Comparison of ENCODE assay signal across 10 cellular contexts in genomic region chr13:64723735-64724134, GRCh38.
DNase-seq lines count a peak whose midpoint lies in the region; ATAC-seq, FAIRE-seq and TF ChIP-seq lines count a peak whose summit lies in the region.
"Had no signal": no experiment of that assay in that cellular context is flagged by ENCODE, and none has a peak within 500 bp of the region (broad histone marks: within the 10 kb centered on the region; RNA-seq: fewer than 3 reads in every experiment).

No MANE protein-coding gene starts in this region.

- H3K4me1 ChIP-seq in HepG2 (ENCODE audit: insufficient read depth, low read length), result no peaks in the 10 kb centered on the region

- H4K20me1 ChIP-seq in HepG2 (ENCODE audit: insufficient read depth, low read length), result no peaks in the 10 kb centered on the region

- ATAC-seq in HepG2 (peak; percentile 73), HG02610 (IDR thresholded peaks at IDR 0.05; ENCODE audit: unreplicated experiment) (no peak)

- in situ Hi-C loops in brain microvascular endothelial cell (cut with HindIII; ENCODE audit: low pct_ligation_motif_present, low sequenced_read_pairs), result no loop called here
- in situ Hi-C loops in HepG2 (cut with HindIII; ENCODE audit: extremely low pct_ligation_motif_present, low pct_unique_long_range_greater_than_20kb), result no loop called here

- H3K36me3 ChIP-seq in brain microvascular endothelial cell (replicated peaks) (no peaks in the 10 kb centered on the region), HepG2 (replicated peaks in 1 of 2; ENCODE audit: control insufficient read depth in 1 of 2, insufficient read depth in 2 of 2, low read length in 2 of 2) (no peaks in the 10 kb centered on the region)

- TF ChIP-seq RAD21 in Ishikawa (IDR thresholded peaks at IDR 0.05; ENCODE audit: low read depth), result no peak
- TF ChIP-seq RAD21 in HepG2 (CRISPR knock-in tag; IDR thresholded peaks at IDR 0.05), result no peak

- FAIRE-seq in HepG2 (lab: Jason Lieb, UNC), result no peak

- TF ChIP-seq CTCF in brain microvascular endothelial cell (IDR thresholded peaks at IDR 0.05; ENCODE audit: low read depth, low read length, missing control alignments) (no peak), HepG2 (CRISPR knock-in tag; IDR thresholded peaks at IDR 0.05) (no peak)

- H3K27me3 Mint-ChIP-seq in activated T-helper 1 cell treated with anti-CD3 and anti-CD28 coated beads, Interleukin-12 subunit alpha, Interleukin-12 subunit beta, Interleukin-2, Interleukin-4 antibody, amounts not matched to agents 30 ng/mL and 10 ng/mL and 1 ng/mL, durations not matched to agents 14 hours and 24 hours and 36 hours (ENCODE audit: insufficient read depth), result no peaks in the 10 kb centered on the region

- no peaks in the 10 kb centered on the region for H3K4me1 Mint-ChIP-seq in activated T-helper 1 cell treated with anti-CD3 and anti-CD28 coated beads, Interleukin-12 subunit alpha, Interleukin-12 subunit beta, Interleukin-2, Interleukin-4 antibody, amounts not matched to agents 30 ng/mL and 10 ng/mL and 1 ng/mL, durations not matched to agents 14 hours and 24 hours and 36 hours (ENCODE audit: low read depth)

- no peaks in the 10 kb centered on the region for H3K36me3 Mint-ChIP-seq in activated T-helper 1 cell treated with anti-CD3 and anti-CD28 coated beads, Interleukin-12 subunit alpha, Interleukin-12 subunit beta, Interleukin-2, Interleukin-4 antibody, amounts not matched to agents 30 ng/mL and 10 ng/mL and 1 ng/mL, durations not matched to agents 14 hours and 24 hours and 36 hours (ENCODE audit: low read depth)

- H3K27ac ChIP-seq in brain microvascular endothelial cell (no peak overlapping the region), HepG2 (ENCODE audit: extremely low read length, insufficient read depth, low read length) (no peak overlapping the region)

- no peak overlapping the region for H3K9ac ChIP-seq in HepG2 (ENCODE audit: insufficient read depth, low read depth, low read length)

- intact Hi-C loops in HepG2 (cut with micrococcal nuclease; ENCODE audit: unreplicated experiment), result no loop called here
- intact Hi-C loops in activated T-helper 1 cell treated with anti-CD3 and anti-CD28 coated beads, Interleukin-12 subunit alpha, Interleukin-12 subunit beta, Interleukin-2, Interleukin-4 antibody, amounts not matched to agents 30 ng/mL and 10 ng/mL and 1 ng/mL, durations not matched to agents 14 hours and 24 hours and 36 hours (cut with micrococcal nuclease), result no loop called here

- no peak overlapping the region for H3K4me2 ChIP-seq in HepG2 (ENCODE audit: low read depth, low read length)

- TF ChIP-seq POLR2A in HepG2 (IDR thresholded peaks at IDR 0.05; ENCODE audit: insufficient read depth in 1 of 2, low read depth in 2 of 2, low read length in 2 of 2), result no peak

- BruUV-seq in HepG2 (replicated peaks; lab: Mats Ljungman, UMichigan), result no TSS peak

- no peaks in the 10 kb centered on the region for H3K9me3 ChIP-seq in HepG2 (ENCODE audit: low read length)

- peaks cover 14% of the 10 kb centered on the region for H3K9me3 Mint-ChIP-seq in activated T-helper 1 cell treated with anti-CD3 and anti-CD28 coated beads, Interleukin-12 subunit alpha, Interleukin-12 subunit beta, Interleukin-2, Interleukin-4 antibody, amounts not matched to agents 30 ng/mL and 10 ng/mL and 1 ng/mL, durations not matched to agents 14 hours and 24 hours and 36 hours

- CTCF ChIA-PET in HepG2 (lab: Yijun Ruan, JAX; ENCODE audit: low intra/inter-chr PET ratio, low total read pairs), result no interaction called here

- H3K4me3 Mint-ChIP-seq in activated T-helper 1 cell treated with anti-CD3 and anti-CD28 coated beads, Interleukin-12 subunit alpha, Interleukin-12 subunit beta, Interleukin-2, Interleukin-4 antibody, amounts not matched to agents 30 ng/mL and 10 ng/mL and 1 ng/mL, durations not matched to agents 14 hours and 24 hours and 36 hours, result no peak overlapping the region

- DNase-seq in AG20443 (ENCODE audit: low spot score), result peak; percentile 73
- peak; percentile 93 for DNase-seq in brain microvascular endothelial cell
- peak; percentile 62 for DNase-seq in HepG2 (ENCODE audit: low spot score)
- DNase-seq in effector CD4-positive, alpha-beta T cell, result no peak
- no peak for DNase-seq in activated T-helper 1 cell treated with anti-CD3 and anti-CD28 coated beads, Interleukin-12 subunit alpha, Interleukin-12 subunit beta, Interleukin-2, Interleukin-4 antibody, amounts not matched to agents 30 ng/mL and 10 ng/mL and 1 ng/mL, durations not matched to agents 14 hours and 24 hours and 36 hours (ENCODE audit: low spot score)
- no peak for DNase-seq in KG1 (lab: John Stamatoyannopoulos, UW)
- DNase-seq: NCI-H446 treated with DMSO at 0.1 percent for 48 hours; stimulated activated CD4-positive, alpha-beta T cell treated with anti-CD3 and anti-CD28 coated beads, Interleukin-15, amount 100 ng/mL, for 24 hours had no signal

- POLR2A ChIA-PET in HepG2 (lab: Yijun Ruan, JAX), result no interaction called here

- H3K27me3 ChIP-seq in brain microvascular endothelial cell (replicated peaks) (no peaks in the 10 kb centered on the region), HepG2 (ENCODE audit: control insufficient read depth in 1 of 2, insufficient read depth in 2 of 2, low read length in 2 of 2) (no peaks in the 10 kb centered on the region)

- TF ChIP-seq EP300 in Ishikawa (IDR thresholded peaks at IDR 0.05; ENCODE audit: borderline replicate concordance), result peak; percentile 65; the same call in 1 of the 2 replicates
- no peak for TF ChIP-seq EP300 in HepG2 (IDR thresholded peaks at IDR 0.05; ENCODE audit: low read depth in 2 of 2, low read length in 2 of 2)
- TF ChIP-seq EP300 in HepG2 (CRISPR knock-in tag; IDR thresholded peaks at IDR 0.05; ENCODE audit: borderline replicate concordance), result no peak

- WGBS in HepG2 (ENCODE audit: low lambda C conversion rate), result 0% methylated on average over 2 of the region's 2 CpGs

- H3K79me2 ChIP-seq in HepG2 (ENCODE audit: insufficient read depth, low read length), result no peaks in the 10 kb centered on the region

- H3K27ac Mint-ChIP-seq in activated T-helper 1 cell treated with anti-CD3 and anti-CD28 coated beads, Interleukin-12 subunit alpha, Interleukin-12 subunit beta, Interleukin-2, Interleukin-4 antibody, amounts not matched to agents 30 ng/mL and 10 ng/mL and 1 ng/mL, durations not matched to agents 14 hours and 24 hours and 36 hours, result no peak overlapping the region

- H2AFZ ChIP-seq in HepG2 (ENCODE audit: low read length), result no peak overlapping the region

- H3K4me3 ChIP-seq in brain microvascular endothelial cell (ENCODE audit: low read depth, low read length), result no peak overlapping the region
- H3K4me3 ChIP-seq in HepG2 (replicated peaks in 1 of 3; ENCODE audit: insufficient read depth in 1 of 3, low read depth in 2 of 3, low read length in 3 of 3), result no peak overlapping the region

TF ChIP-seq in Ishikawa, 13 proteins besides CTCF, POLR2A, EP300 and RAD21:
- TF ChIP-seq MAX (IDR thresholded peaks at IDR 0.05) (no peak), TEAD4 (IDR thresholded peaks at IDR 0.05) (peak; percentile 92), FOXM1 (IDR thresholded peaks at IDR 0.05; ENCODE audit: borderline replicate concordance, low read depth) (peak; percentile 46; the same call in 1 of the 2 replicates), ZBTB7A (IDR thresholded peaks at IDR 0.05; ENCODE audit: low read depth) (no peak), CEBPB (IDR thresholded peaks at IDR 0.05) (0 out of 2 replicates have a peak, but pooled peaks have one; percentile 41), TCF12 (IDR thresholded peaks at IDR 0.05; ENCODE audit: low read depth) (peak; percentile 46; the same call in 1 of the 2 replicates)

TF ChIP-seq in HepG2, 621 proteins besides CTCF, POLR2A, EP300 and RAD21 (continues in another document):
- TF ChIP-seq AHR (CRISPR knock-in tag; IDR thresholded peaks at IDR 0.05) (no peak), PRDM15 (CRISPR knock-in tag; IDR thresholded peaks at IDR 0.05) (no peak), HDAC6 (IDR thresholded peaks at IDR 0.05; ENCODE audit: low read depth, low read length) (no peak), ZSCAN12 (CRISPR knock-in tag; IDR thresholded peaks at IDR 0.05) (no peak), NRL (CRISPR knock-in tag; IDR thresholded peaks at IDR 0.05; ENCODE audit: borderline replicate concordance) (no peak), RBM39 (IDR thresholded peaks at IDR 0.05; ENCODE audit: low read depth, low read length, poor library complexity, severe bottlenecking) (no peak)

Comparison
In these comparisons a context has a peak if more than half of its experiments do, and no peak if none do; other contexts are left out.
1. DNase-seq: peak in AG20443 (single experiment), brain microvascular endothelial cell (single experiment) and HepG2 (single experiment); none in effector CD4-positive, alpha-beta T cell (single experiment), activated T-helper 1 cell treated with anti-CD3 and anti-CD28 coated beads, Interleukin-12 subunit alpha, Interleukin-12 subunit beta, Interleukin-2, Interleukin-4 antibody, amounts not matched to agents 30 ng/mL and 10 ng/mL and 1 ng/mL, durations not matched to agents 14 hours and 24 hours and 36 hours (single experiment) and KG1 (single experiment).